8 cellular contexts compared by ENCODE assay signal in the genomic region with DNA sequence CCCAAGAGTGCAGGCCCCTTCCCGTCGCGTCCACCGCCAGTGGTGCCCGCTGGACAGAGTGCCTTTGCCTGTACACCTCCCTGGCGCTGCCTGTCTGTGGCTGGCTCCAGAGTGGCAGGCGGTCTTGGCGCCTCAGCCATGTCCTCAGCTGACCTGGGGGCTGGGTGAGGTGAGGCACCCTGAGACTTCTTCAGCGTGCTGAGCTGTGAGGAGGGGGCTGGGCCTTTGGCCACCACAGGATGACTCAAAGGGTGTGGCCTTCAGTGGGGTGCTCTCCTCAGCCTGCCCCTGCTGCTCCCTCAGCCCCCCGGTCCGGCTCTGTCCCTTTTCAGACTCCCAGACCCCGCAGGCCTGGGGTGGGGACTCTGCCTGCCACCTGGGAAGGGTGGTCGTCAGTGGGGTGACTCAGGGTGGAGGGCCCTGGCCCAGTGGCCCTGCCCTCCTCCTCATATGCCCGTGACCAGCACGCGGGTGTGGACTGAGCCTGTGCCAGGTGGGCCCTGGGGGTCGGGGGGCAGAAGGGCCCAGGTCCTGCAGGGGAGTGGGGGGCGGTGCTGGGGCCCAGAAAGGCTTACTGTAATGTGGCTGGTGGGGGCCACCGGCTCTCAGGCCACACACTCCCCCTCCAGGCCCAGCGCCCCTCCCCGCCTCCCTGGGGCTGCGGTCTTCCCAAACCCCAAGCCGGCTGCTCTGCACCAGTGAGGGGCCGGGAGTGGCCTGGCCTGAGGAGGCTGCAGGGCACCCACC. TPM values are rescaled to one million over a fixed set of nuclear protein-coding genes. Genes with fewer than 3 reads are reported as not detected.
DNase-seq lines count a peak whose midpoint lies in the region; ATAC-seq and TF ChIP-seq lines count a peak whose summit lies in the region.

No MANE protein-coding gene starts in this region.

- H3K27ac ChIP-seq in adipose tissue (ENCODE audit: low read depth, low read length): peak overlapping the region; percentile 97
- H3K27ac ChIP-seq in iPS-20b (ENCODE audit: low read length): no peak overlapping the region
- H3K27ac ChIP-seq in stomach: peak overlapping the region; percentile 91 to 99 (median 94)

- TF ChIP-seq POLR2A in stomach (IDR thresholded peaks at IDR 0.05): peak in 1 of 4 donors; percentile 42

- H3K4me3 ChIP-seq in Loucy (ENCODE audit: low read length, poor library complexity, severe bottlenecking) (peak overlapping the region; percentile 56), iPS-20b (ENCODE audit: low read length) (peak overlapping the region; percentile 50; the same call in 1 of the 2 replicates), stomach (peak overlapping the region; percentile 41 to 54 (median 50))

- H3F3A ChIP-seq in Loucy (ENCODE audit: low read depth): peaks cover 10% of the 10 kb centered on the region; the same call in 1 of the 2 replicates

- H3K9ac ChIP-seq in Loucy (ENCODE audit: low read depth, low read length, poor library complexity, severe bottlenecking) (peak overlapping the region; percentile 65), iPS-20b (ENCODE audit: low read depth, low read length) (no peak overlapping the region; the same call in 1 of the 2 replicates)

- no peak for TF ChIP-seq EP300 in stomach (IDR thresholded peaks at IDR 0.05)

- intact Hi-C loops in stomach (cut with DNase I; ENCODE audit: low total_unique reads): no loop called here

- no peaks in the 10 kb centered on the region for H3K27me3 ChIP-seq in Loucy (ENCODE audit: insufficient read depth, low read length, poor library complexity, severe bottlenecking)
- H3K27me3 ChIP-seq in iPS-20b (ENCODE audit: insufficient read depth, low read length): peaks cover 19% of the 10 kb centered on the region
- peaks cover 0 to 2% (median under 1%) of the 10 kb centered on the region in 3 donors for H3K27me3 ChIP-seq in stomach

- DNase-seq in CD1c-positive myeloid dendritic cell (ENCODE audit: extremely low spot score): peak; percentile 73
- DNase-seq in stomach: peak; percentile 83
- no peak for DNase-seq in NCI-H774 (lab: John Stamatoyannopoulos, UW)
- no peak for DNase-seq in DMS153 (lab: John Stamatoyannopoulos, UW)

- no peaks in the 10 kb centered on the region for H4K20me1 ChIP-seq in Loucy (ENCODE audit: insufficient read depth, low read length, poor library complexity, severe bottlenecking)

- WGBS in adipose tissue, 3 donors: 38 to 41% (median 40%) methylated on average over 18 to 24 of the region's 24 CpGs
- WGBS in stomach, 5 donors: 26 to 53% (median 43%) methylated on average over 14 to 24 of the region's 24 CpGs

- TF ChIP-seq CTCF in Loucy (conservative IDR thresholded peaks at IDR 0.05; ENCODE audit: low read length): no peak
- TF ChIP-seq CTCF in stomach (IDR thresholded peaks at IDR 0.05): no peak

- H3K4me2 ChIP-seq in Loucy (ENCODE audit: low read depth, low read length, poor library complexity, severe bottlenecking): peak overlapping the region; percentile 61

- H3K9me3 ChIP-seq in Loucy (ENCODE audit: insufficient read depth, low read depth, low read length) (no peaks in the 10 kb centered on the region), iPS-20b (ENCODE audit: insufficient read depth, low read depth, low read length) (no peaks in the 10 kb centered on the region), stomach (no peaks in the 10 kb centered on the region)

- H2AFZ ChIP-seq in Loucy (ENCODE audit: low read length): no peak overlapping the region

- no peaks in the 10 kb centered on the region for H3K36me3 ChIP-seq in Loucy (ENCODE audit: insufficient read depth, low read length)
- H3K36me3 ChIP-seq in iPS-20b (ENCODE audit: insufficient read depth, low read depth, low read length): no peaks in the 10 kb centered on the region
- H3K36me3 ChIP-seq in stomach: no peaks in the 10 kb centered on the region

- H3K79me2 ChIP-seq in Loucy (ENCODE audit: insufficient read depth, low read length): no peaks in the 10 kb centered on the region

- H3K4me1 ChIP-seq in Loucy (ENCODE audit: insufficient read depth, low read length, poor library complexity, severe bottlenecking) (peaks cover 50% of the 10 kb centered on the region), iPS-20b (ENCODE audit: insufficient read depth, low read length) (no peaks in the 10 kb centered on the region), stomach (peaks cover 64 to 92% (median 79%) of the 10 kb centered on the region in 4 donors)

- no peaks in the 10 kb centered on the region for H3K9me2 ChIP-seq in Loucy (replicated peaks; ENCODE audit: low read depth, low read length)

- no peak for ATAC-seq in HG03342 (IDR thresholded peaks at IDR 0.05; ENCODE audit: unreplicated experiment)

RNA-seq across cellular contexts. Expression of gene CRELD2, which starts 15.9 kb away (rescaled TPM):
- 10 to 100 TPM; 30.0 to 53.5 (median 41.7) TPM for polyA plus RNA-seq in adipose tissue
- total RNA-seq in stomach: 10 to 100 TPM; 35.4 to 83.0 (median 81.1) TPM
- polyA plus RNA-seq in stomach: 10 to 100 TPM; 19.4 to 30.4 (median 29.0) TPM

RNA-seq across cellular contexts. Expression of gene ALG12, which starts 16.1 kb away (rescaled TPM):
- polyA plus RNA-seq in adipose tissue (1 to 10 TPM; 5.3 to 9.6 (median 9.3) TPM), stomach (1 to 10 TPM; 3.8 to 9.2 (median 8.8) TPM)
- 10 to 100 TPM in 2 of 5 donors, 1 to 10 TPM in 3; 2.3 to 30.7 (median 9.4) TPM for total RNA-seq in stomach

RNA-seq across cellular contexts. Expression of gene PIM3, which starts 26.3 kb away (rescaled TPM):
- polyA plus RNA-seq in adipose tissue (100 to 1,000 TPM in 1 of 3 donors, 10 to 100 TPM in 2; 60.3 to 225 (median 87.5) TPM), stomach (10 to 100 TPM; 75.6 to 87.6 (median 81.6) TPM)
- 100 to 1,000 TPM in 3 of 5 donors, 10 to 100 TPM in 2; 51.9 to 802 (median 298) TPM for total RNA-seq in stomach

Comparison
In these comparisons a context has a peak if more than half of its experiments do, and no peak if none do; other contexts are left out.
1. DNase-seq: peak in CD1c-positive myeloid dendritic cell (single experiment) and stomach (single experiment); none in NCI-H774 (single experiment) and DMS153 (single experiment).
2. Peak in every context shown above with its lines, with median percentiles within 50 percentile points of each other: H3K4me3 ChIP-seq.